Comparison of ENCODE assay signal across 1 cellular context in genomic region chr12:116408489-116409217, GRCh38.
TF ChIP-seq lines count a peak whose summit lies in the region.

No MANE protein-coding gene starts in this region.

TF ChIP-seq in IMR-90, 13 proteins besides CTCF, POLR2A, EP300 and RAD21 (continued from another document):
- TF ChIP-seq USF2 (IDR thresholded peaks at IDR 0.05; ENCODE audit: low read depth, low read length) (no peak), BHLHE40 (IDR thresholded peaks at IDR 0.05; ENCODE audit: low read depth, low read length) (no peak), MXI1 (IDR thresholded peaks at IDR 0.05; ENCODE audit: borderline replicate concordance, low read depth, low read length) (no peak), CEBPB (IDR thresholded peaks at IDR 0.05; ENCODE audit: low read depth, low read length) (no peak), FOS (IDR thresholded peaks at IDR 0.05; ENCODE audit: low read depth, low read length) (no peak), CHD1 (IDR thresholded peaks at IDR 0.05; ENCODE audit: low read depth, low read length) (no peak)
TF ChIP-seq in IMR-90: peak in this region for 0.
